Comparison of ENCODE assay signal across 13 cellular contexts in the genomic region with DNA sequence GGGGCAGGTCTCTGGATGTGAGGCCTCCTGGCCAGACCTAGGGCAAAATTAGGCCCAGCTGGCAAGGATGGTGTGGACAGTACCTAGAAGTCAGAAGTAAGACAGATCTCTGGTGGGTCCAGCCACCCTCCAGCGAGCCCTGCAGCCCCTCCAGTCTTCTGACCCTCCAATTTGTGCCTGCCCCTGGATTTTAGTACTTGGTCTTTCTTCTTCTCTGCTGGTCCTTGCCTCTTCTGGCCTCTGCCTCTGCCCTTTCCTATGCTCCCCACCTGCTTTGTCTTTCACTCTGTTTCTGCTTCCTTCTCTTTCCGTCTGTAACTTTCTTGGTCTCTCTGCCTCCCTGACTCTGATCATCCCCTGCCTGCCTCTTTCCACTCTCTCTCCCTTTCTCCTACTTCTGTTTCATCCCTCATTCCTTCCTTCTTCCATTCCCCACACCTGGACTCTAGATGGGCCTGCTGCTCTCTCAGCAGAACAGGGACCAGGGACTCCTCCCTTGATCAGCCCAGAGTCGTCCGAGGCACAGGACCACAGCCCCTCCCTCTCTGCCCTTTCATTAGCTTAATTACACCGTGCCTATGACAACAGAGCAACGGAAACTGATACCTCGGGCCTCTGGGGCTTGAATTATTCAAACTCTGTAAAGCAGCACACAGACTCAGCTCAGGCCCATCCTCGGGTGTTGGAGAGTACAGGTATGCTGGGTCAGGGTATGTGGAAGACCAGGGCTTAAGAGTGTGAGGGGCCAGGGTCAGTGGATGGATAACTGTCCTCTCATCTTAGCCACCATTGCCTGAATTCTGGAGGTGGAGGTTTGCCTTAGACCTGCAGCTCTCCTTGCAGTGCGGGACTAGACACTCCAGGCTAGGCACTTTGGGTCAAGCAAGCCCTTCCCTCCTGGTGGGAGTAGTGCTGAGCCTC. TPM values are rescaled to one million over a fixed set of nuclear protein-coding genes. Genes with fewer than 3 reads are reported as not detected.
DNase-seq lines count a peak whose midpoint lies in the region; ATAC-seq and TF ChIP-seq lines count a peak whose summit lies in the region.
"Had no signal": no experiment of that assay in that cellular context is flagged by ENCODE, and none has a peak within 500 bp of the region (broad histone marks: within the 10 kb centered on the region; RNA-seq: fewer than 3 reads in every experiment).

A gene with protein sequence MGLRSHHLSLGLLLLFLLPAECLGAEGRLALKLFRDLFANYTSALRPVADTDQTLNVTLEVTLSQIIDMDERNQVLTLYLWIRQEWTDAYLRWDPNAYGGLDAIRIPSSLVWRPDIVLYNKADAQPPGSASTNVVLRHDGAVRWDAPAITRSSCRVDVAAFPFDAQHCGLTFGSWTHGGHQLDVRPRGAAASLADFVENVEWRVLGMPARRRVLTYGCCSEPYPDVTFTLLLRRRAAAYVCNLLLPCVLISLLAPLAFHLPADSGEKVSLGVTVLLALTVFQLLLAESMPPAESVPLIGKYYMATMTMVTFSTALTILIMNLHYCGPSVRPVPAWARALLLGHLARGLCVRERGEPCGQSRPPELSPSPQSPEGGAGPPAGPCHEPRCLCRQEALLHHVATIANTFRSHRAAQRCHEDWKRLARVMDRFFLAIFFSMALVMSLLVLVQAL (minus strand): TSS at position 51 of the 921 bp plus-strand sequence. CDS start 72 bp downstream, outside the sequence.

- peak within 1 kb of the TSS; percentile 33 for H3K27ac Mint-ChIP-seq in chondrocyte (ENCODE audit: unreplicated experiment)
- H3K27ac Mint-ChIP-seq in stimulated activated naive B cell treated with anti-CD40 and anti-IgM and Interleukin-4, amounts not matched to agents 10 μg/mL and 1 μg/mL and 100 μg/mL, for 72 hours, result peak within 1 kb of the TSS; percentile 38

- intact Hi-C loops in heart right ventricle (cut with DNase I), result no loop called here
- intact Hi-C loops in left cardiac atrium (cut with DNase I), result no loop called here

- H3K4me3 Mint-ChIP-seq in chondrocyte (ENCODE audit: unreplicated experiment), result no peak within 1 kb of the TSS
- no peak within 1 kb of the TSS for H3K4me3 Mint-ChIP-seq in stimulated activated naive B cell treated with anti-CD40 and anti-IgM and Interleukin-4, amounts not matched to agents 10 μg/mL and 1 μg/mL and 100 μg/mL, for 72 hours

- peaks cover 0 to 14% (median 3%) of the 10 kb centered on the region in 9 donors for H3K4me1 ChIP-seq in heart right ventricle
- H3K4me1 ChIP-seq: parathyroid adenoma, upper lobe of left lung had no signal

- WGBS in heart right ventricle, 2 donors, result 75 to 81% methylated on average over 9 of the region's 9 CpGs

- DNase-seq in NCI-H1417 (lab: John Stamatoyannopoulos, UW), result peak in 2 of 3 experiments; percentile 16 to 55
- DNase-seq in NCI-H1417 treated with DMSO at 0.1 percent for 48 hours (lab: John Stamatoyannopoulos, UW), result no peak
- no peak for DNase-seq in heart right ventricle
- no peak for DNase-seq in left cardiac atrium
- no peak for DNase-seq in chondrocyte (ENCODE audit: low spot score)
- DNase-seq in stimulated activated naive B cell treated with anti-CD40 and anti-IgM and Interleukin-4, amounts not matched to agents 10 μg/mL and 1 μg/mL and 100 μg/mL, for 72 hours, result no peak
- DNase-seq in iPS-NIHi11 (ENCODE audit: low spot score), result no peak
- DNase-seq: activated CD4-positive, alpha-beta T cell treated with anti-CD3 and anti-CD28 coated beads for 48 hours; activated gamma-delta T cell treated with Interleukin-2 at 50 U/mL for 16 hours; NCI-H1694 had no signal

- H3K9me3 ChIP-seq in heart right ventricle, result no peaks in the 10 kb centered on the region
- H3K9me3 ChIP-seq: upper lobe of left lung had no signal

- no peaks in the 10 kb centered on the region for H3K27me3 ChIP-seq in heart right ventricle
- H3K27me3 ChIP-seq: upper lobe of left lung had no signal

- H3K36me3 ChIP-seq in heart right ventricle, result peaks cover 0 to 100% (median 41%) of the 10 kb centered on the region in 9 donors

- H3K4me3 ChIP-seq in heart right ventricle, result no peak within 1 kb of the TSS
- H3K4me3 ChIP-seq: upper lobe of left lung had no signal

- H3K4me1 Mint-ChIP-seq in chondrocyte (ENCODE audit: low read depth), result peaks cover 3% of the 10 kb centered on the region
- no peaks in the 10 kb centered on the region for H3K4me1 Mint-ChIP-seq in stimulated activated naive B cell treated with anti-CD40 and anti-IgM and Interleukin-4, amounts not matched to agents 10 μg/mL and 1 μg/mL and 100 μg/mL, for 72 hours

- H3K27ac ChIP-seq in heart right ventricle, result peak within 1 kb of the TSS in 6 of 10 donors; percentile 16 to 58 (median 28)
- H3K27ac ChIP-seq: parathyroid adenoma, upper lobe of left lung had no signal

- no peaks in the 10 kb centered on the region for H3K9me3 Mint-ChIP-seq in chondrocyte (ENCODE audit: low read depth)
- no peaks in the 10 kb centered on the region for H3K9me3 Mint-ChIP-seq in stimulated activated naive B cell treated with anti-CD40 and anti-IgM and Interleukin-4, amounts not matched to agents 10 μg/mL and 1 μg/mL and 100 μg/mL, for 72 hours

- peaks cover 40% of the 10 kb centered on the region for H3K36me3 Mint-ChIP-seq in chondrocyte (ENCODE audit: low read depth)
- H3K36me3 Mint-ChIP-seq in stimulated activated naive B cell treated with anti-CD40 and anti-IgM and Interleukin-4, amounts not matched to agents 10 μg/mL and 1 μg/mL and 100 μg/mL, for 72 hours, result peaks cover 52 to 69% of the 10 kb centered on the region in 2 donors

- no peak for ATAC-seq in heart right ventricle
- ATAC-seq in left cardiac atrium, result no peak
- ATAC-seq in stimulated activated naive B cell treated with anti-CD40 and anti-IgM and Interleukin-4, amounts not matched to agents 10 μg/mL and 1 μg/mL and 100 μg/mL, for 72 hours (replicated peaks), result no peak
- ATAC-seq in HG02588 (IDR thresholded peaks at IDR 0.05; ENCODE audit: unreplicated experiment), result no peak

- H3K27me3 Mint-ChIP-seq in chondrocyte (ENCODE audit: low read depth), result no peaks in the 10 kb centered on the region
- no peaks in the 10 kb centered on the region for H3K27me3 Mint-ChIP-seq in stimulated activated naive B cell treated with anti-CD40 and anti-IgM and Interleukin-4, amounts not matched to agents 10 μg/mL and 1 μg/mL and 100 μg/mL, for 72 hours

- no peak for TF ChIP-seq CTCF in heart right ventricle (IDR thresholded peaks at IDR 0.05)
- TF ChIP-seq CTCF in chondrocyte (IDR thresholded peaks at IDR 0.05), result no peak

RNA-seq across cellular contexts. Expression of the gene that starts here (rescaled TPM):
- total RNA-seq in heart right ventricle (1 to 10 TPM in 2 of 10 donors, under 1 TPM in 8; 0.24 to 1.6 (median 0.51) TPM), left cardiac atrium (under 1 TPM; 0.27 to 0.58 TPM), chondrocyte (0.75 to 1.2 TPM (median 0.79 TPM) in 3 replicates)
- polyA plus RNA-seq in heart right ventricle, result under 1 TPM; 0.42 to 0.95 TPM

Comparison
In these comparisons a context has a peak if more than half of its experiments do, and no peak if none do; other contexts are left out.
1. DNase-seq: peak in NCI-H1417 (2 of 3); none in NCI-H1417 treated with DMSO at 0.1 percent for 48 hours (single experiment), heart right ventricle (0 of 2), left cardiac atrium (single experiment), chondrocyte (single experiment), stimulated activated naive B cell treated with anti-CD40 and anti-IgM and Interleukin-4, amounts not matched to agents 10 μg/mL and 1 μg/mL and 100 μg/mL, for 72 hours (single experiment) and iPS-NIHi11 (single experiment).